In genomic region chr1:231493421-231494185, GRCh38 we compare ENCODE assay signal across 11 cellular contexts. TPM values are rescaled to one million over a fixed set of nuclear protein-coding genes. Genes with fewer than 3 reads are reported as not detected.
A peak's percentile ranks its signal among the peaks of the same experiment; 100 is the strongest.
DNase-seq lines count a peak whose midpoint lies in the region; ATAC-seq, FAIRE-seq and TF ChIP-seq lines count a peak whose summit lies in the region.
"Had no signal": no experiment of that assay in that cellular context is flagged by ENCODE, and none has a peak within 500 bp of the region (broad histone marks: within the 10 kb centered on the region; RNA-seq: fewer than 3 reads in every experiment).

No MANE protein-coding gene starts in this region.

- no peak overlapping the region for H3K27ac Mint-ChIP-seq in type B pancreatic cell

- H2AFZ ChIP-seq in endothelial cell of umbilical vein (ENCODE audit: low read depth, low read length), result peak overlapping the region; percentile 97

- no peak for TF ChIP-seq POLR2A in endothelial cell of umbilical vein (IDR thresholded peaks at IDR 0.05; ENCODE audit: low read depth, low read length)
- no peak for TF ChIP-seq POLR2A in uterus (IDR thresholded peaks at IDR 0.05)

- peaks cover 12% of the 10 kb centered on the region for H3K4me1 ChIP-seq in cardiac muscle cell (ENCODE audit: low read depth)
- H3K4me1 ChIP-seq in endothelial cell of umbilical vein (ENCODE audit: control insufficient read depth, extremely low read depth, insufficient read depth, low read length), result peaks cover 8% of the 10 kb centered on the region
- H3K4me1 ChIP-seq in uterus, result no peaks in the 10 kb centered on the region

- peaks cover 8% of the 10 kb centered on the region for H3K9me3 Mint-ChIP-seq in type B pancreatic cell

- H3K36me3 ChIP-seq in cardiac muscle cell, result no peaks in the 10 kb centered on the region
- no peaks in the 10 kb centered on the region for H3K36me3 ChIP-seq in endothelial cell of umbilical vein (ENCODE audit: control insufficient read depth in 2 of 2, extremely low read depth in 1 of 2, insufficient read depth in 2 of 2, low read length in 2 of 2)
- no peaks in the 10 kb centered on the region for H3K36me3 ChIP-seq in uterus
- H3K36me3 ChIP-seq: right atrium auricular region had no signal

- DNase-seq in cardiac muscle cell (ENCODE audit: low read depth in 1 of 2, low spot score in 1 of 2), result peak; percentile 44 to 94
- DNase-seq in cardiac septum (ENCODE audit: low spot score), result no peak
- peak; percentile 76 for DNase-seq in NCI-H226
- peak; percentile 62 for DNase-seq in endothelial cell of umbilical vein (ENCODE audit: low read depth, low spot score)
- no peak for DNase-seq in type B pancreatic cell (ENCODE audit: extremely low spot score, unreplicated experiment)
- no peak for DNase-seq in uterus
- no peak for DNase-seq in sciatic nerve (ENCODE audit: low spot score)
- DNase-seq in OCI-M2 (lab: John Stamatoyannopoulos, UW; ENCODE audit: unreplicated experiment), result no peak
- DNase-seq: activated CD4-positive, alpha-beta T cell treated with anti-CD3 and anti-CD28 coated beads for 4 hours had no signal

- H3K27ac ChIP-seq in cardiac muscle cell (no peak overlapping the region), endothelial cell of umbilical vein (ENCODE audit: insufficient read depth, low read depth, low read length) (peak overlapping the region; percentile 55), uterus (no peak overlapping the region)
- H3K27ac ChIP-seq: right atrium auricular region had no signal

- H3K9me3 ChIP-seq in cardiac muscle cell (ENCODE audit: low read depth) (no peaks in the 10 kb centered on the region), endothelial cell of umbilical vein (replicated peaks; ENCODE audit: control insufficient read depth, insufficient read depth, low read length) (no peaks in the 10 kb centered on the region), uterus (no peaks in the 10 kb centered on the region)

- H3K27me3 Mint-ChIP-seq in type B pancreatic cell, result peaks cover 3% of the 10 kb centered on the region

- CTCF ChIA-PET in endothelial cell of umbilical vein (lab: Charles Lee), result interaction anchor here (0.8 to 1.0 kb wide), 3 partner anchors 22 to 136 kb away, joined by 3 to 6 read pairs (median 3); no protein-coding TSS in a partner anchor

- no peaks in the 10 kb centered on the region for H3K79me2 ChIP-seq in endothelial cell of umbilical vein (ENCODE audit: control insufficient read depth, insufficient read depth, low read length)

- H3K27me3 ChIP-seq in cardiac muscle cell, result no peaks in the 10 kb centered on the region
- no peaks in the 10 kb centered on the region for H3K27me3 ChIP-seq in endothelial cell of umbilical vein (ENCODE audit: control insufficient read depth in 2 of 2, insufficient read depth in 2 of 2, low read length in 2 of 2)
- H3K27me3 ChIP-seq in uterus, result no peaks in the 10 kb centered on the region
- H3K27me3 ChIP-seq: right atrium auricular region had no signal

- intact Hi-C loops in cardiac septum (cut with DNase I), result no loop called here
- intact Hi-C loops in endothelial cell of umbilical vein (cut with micrococcal nuclease), result no loop called here
- intact Hi-C loops in uterus (cut with DNase I; ENCODE audit: low total_unique reads), result no loop called here
- intact Hi-C loops in sciatic nerve (cut with DNase I), result no loop called here

- FAIRE-seq in endothelial cell of umbilical vein (lab: Jason Lieb, UNC), result no peak

- peak overlapping the region; percentile 16 for H3K9ac ChIP-seq in endothelial cell of umbilical vein (replicated peaks; ENCODE audit: extremely low read depth, insufficient read depth, low read length)

- POLR2A ChIA-PET in endothelial cell of umbilical vein (lab: Charles Lee), result no interaction called here

- H3K4me3 Mint-ChIP-seq in type B pancreatic cell, result peak overlapping the region; percentile 20

- H3K36me3 Mint-ChIP-seq in type B pancreatic cell, result no peaks in the 10 kb centered on the region

- no peaks in the 10 kb centered on the region for H4K20me1 ChIP-seq in endothelial cell of umbilical vein (replicated peaks; ENCODE audit: control insufficient read depth, extremely low read depth, insufficient read depth, low read length)

- H3K4me1 Mint-ChIP-seq in type B pancreatic cell (ENCODE audit: unreplicated experiment), result peaks cover 5% of the 10 kb centered on the region

- BruUV-seq in endothelial cell of umbilical vein (replicated peaks; lab: Mats Ljungman, UMichigan), result no TSS peak

- H3K4me2 ChIP-seq in endothelial cell of umbilical vein (ENCODE audit: insufficient read depth, low read length), result peak overlapping the region; percentile 67

- H3K9me1 ChIP-seq in endothelial cell of umbilical vein (replicated peaks; ENCODE audit: control insufficient read depth, extremely low read depth, insufficient read depth, low read length), result no peaks in the 10 kb centered on the region

- no peak overlapping the region for H3K4me3 ChIP-seq in cardiac muscle cell
- H3K4me3 ChIP-seq in endothelial cell of umbilical vein (replicated peaks in 1 of 3; ENCODE audit: insufficient read depth in 1 of 3, low read depth in 1 of 3, low read length in 3 of 3), result no peak overlapping the region
- no peak overlapping the region for H3K4me3 ChIP-seq in uterus
- H3K4me3 ChIP-seq: right atrium auricular region had no signal

- dilution Hi-C loops in endothelial cell of umbilical vein (cut with MboI; ENCODE audit: extremely low pct_ligation_motif_present, low sequenced_read_pairs), result no loop called here

- TF ChIP-seq CTCF in cardiac muscle cell (IDR thresholded peaks at IDR 0.05; ENCODE audit: low read depth, low read length) (no peak), endothelial cell of umbilical vein (IDR thresholded peaks at IDR 0.05; ENCODE audit: extremely low read depth in 1 of 2, insufficient read depth in 1 of 2, low read depth in 1 of 2, low read length in 2 of 2) (no peak), type B pancreatic cell (conservative IDR thresholded peaks at IDR 0.05) (no peak), uterus (IDR thresholded peaks at IDR 0.05) (no peak)

- ATAC-seq in sciatic nerve, result no peak
- ATAC-seq: Right ventricle myocardium inferior had no signal

TF ChIP-seq in endothelial cell of umbilical vein, 7 proteins besides CTCF, POLR2A, EP300 and RAD21:
- TF ChIP-seq JUN (IDR thresholded peaks at IDR 0.05; ENCODE audit: borderline replicate concordance, insufficient read depth, insufficient read length, low read depth) (peak; percentile 10), MYC (IDR thresholded peaks at IDR 0.05; ENCODE audit: low read depth, low read length) (no peak), MAX (IDR thresholded peaks at IDR 0.05; ENCODE audit: insufficient read depth, insufficient read length) (no peak), FOS (IDR thresholded peaks at IDR 0.05; ENCODE audit: borderline replicate concordance, insufficient read depth, low read length) (peak; percentile 21), EZH2 (IDR thresholded peaks at IDR 0.05; ENCODE audit: borderline replicate concordance, low read depth, low read length, severe bottlenecking) (no peak), POLR2AphosphoS5 (IDR thresholded peaks at IDR 0.05; ENCODE audit: insufficient read depth, low read depth, low read length) (no peak), GATA2 (IDR thresholded peaks at IDR 0.05; ENCODE audit: insufficient read depth, insufficient read length, low read depth, low read length) (no peak)

RNA-seq across cellular contexts. Expression of gene TSNAX, which starts 34.9 kb away (rescaled TPM):
- total RNA-seq in cardiac muscle cell (18.9 and 29.9 TPM in 2 replicates), cardiac septum (35.3 TPM), endothelial cell of umbilical vein (26.3 and 26.4 TPM in 2 replicates), type B pancreatic cell (ENCODE audit: low replicate concordance) (28.0 and 34.0 TPM in 2 replicates), uterus (100 to 1,000 TPM in 1 of 4 donors, 10 to 100 TPM in 3; 30.6 to 142 (median 63.9) TPM), sciatic nerve (41.6 TPM)
- polyA plus RNA-seq in cardiac muscle cell (40.3 and 44.5 TPM in 2 replicates), endothelial cell of umbilical vein (6.3 and 6.7 TPM in 2 replicates)
- polyA plus RNA-seq in endothelial cell of umbilical vein (2011; cell fraction: cytosol; rRNA removed), result 9.5 and 12.0 TPM in 2 replicates
- 10.9 and 12.0 TPM in 2 replicates for polyA plus RNA-seq in endothelial cell of umbilical vein (2011; cell fraction: nucleus; rRNA removed)
- polyA plus RNA-seq in endothelial cell of umbilical vein (2012), result 21.3 and 26.9 TPM in 2 replicates
- 6.4 and 19.8 TPM in 2 replicates for polyA minus RNA-seq in endothelial cell of umbilical vein
- 12.3 TPM for polyA minus RNA-seq in endothelial cell of umbilical vein (2011; cell fraction: cytosol; rRNA and poly(A)+ RNA removed)
- 4.5 and 9.0 TPM in 2 replicates for polyA minus RNA-seq in endothelial cell of umbilical vein (2011; cell fraction: nucleus; rRNA and poly(A)+ RNA removed)

Comparison
In these comparisons a context has a peak if more than half of its experiments do, and no peak if none do; other contexts are left out.
1. DNase-seq: peak in cardiac muscle cell (2 of 2), NCI-H226 (single experiment) and endothelial cell of umbilical vein (single experiment); none in cardiac septum (single experiment), type B pancreatic cell (single experiment), uterus (0 of 2), sciatic nerve (single experiment) and OCI-M2 (single experiment).